15 cellular contexts compared by ENCODE assay signal in genomic region chr10:60424971-60425370, GRCh38. TPM values are rescaled to one million over a fixed set of nuclear protein-coding genes. Genes with fewer than 3 reads are reported as not detected.
A peak's percentile ranks its signal among the peaks of the same experiment; 100 is the strongest.
DNase-seq lines count a peak whose midpoint lies in the region; ATAC-seq, FAIRE-seq and TF ChIP-seq lines count a peak whose summit lies in the region.
"Had no signal": no experiment of that assay in that cellular context is flagged by ENCODE, and none has a peak within 500 bp of the region (broad histone marks: within the 10 kb centered on the region; RNA-seq: fewer than 3 reads in every experiment).

No MANE protein-coding gene starts in this region.

- H4K91ac ChIP-seq in H1 (replicated peaks; ENCODE audit: insufficient read length, low read length): no peak overlapping the region

- no peak overlapping the region for H3K23ac ChIP-seq in H1 (ENCODE audit: insufficient read length)

- TF ChIP-seq RAD21 in SK-N-SH (IDR thresholded peaks at IDR 0.05; ENCODE audit: low read length) (no peak), H1 (IDR thresholded peaks at IDR 0.05 in 1 of 2, conservative IDR thresholded peaks at IDR 0.05 in 1 of 2; ENCODE audit: low read depth in 2 of 2, low read length in 2 of 2) (no peak)

- no peak overlapping the region for H2AK5ac ChIP-seq in H1 (ENCODE audit: low read depth, low read length)

- H3K9ac ChIP-seq in SK-N-SH (peak overlapping the region; percentile 46; the same call in 1 of the 2 replicates), H1 (replicated peaks in 1 of 4; ENCODE audit: extremely low read depth in 1 of 4, low read depth in 3 of 4, low read length in 3 of 4) (no peak overlapping the region)

- H4K20me1 ChIP-seq in SK-N-SH (ENCODE audit: insufficient read depth) (no peaks in the 10 kb centered on the region), H1 (replicated peaks in 1 of 2; ENCODE audit: control insufficient read depth in 1 of 2, insufficient read depth in 2 of 2, low read length in 2 of 2) (no peaks in the 10 kb centered on the region)

- H3K14ac ChIP-seq in H1 (ENCODE audit: insufficient read length): no peak overlapping the region

- peaks cover 66% of the 10 kb centered on the region for H3F3A ChIP-seq in SK-N-SH (replicated peaks; ENCODE audit: insufficient read depth)

- H3K27ac ChIP-seq in SK-N-SH (ENCODE audit: low read depth in 2 of 2, low read length in 1 of 2): peak overlapping the region; percentile 3 to 98; a peak in 3 of 4 replicates
- H3K27ac ChIP-seq in H1 (ENCODE audit: low read depth, low read length): no peak overlapping the region

- 75% methylated on average over 4 of the region's 4 CpGs for WGBS in SK-N-SH (ENCODE audit: low lambda C conversion rate)
- WGBS in H1 (ENCODE audit: extremely low coverage in 1 of 2, insufficient coverage in 1 of 2, insufficient read length in 1 of 2, insufficient replicate concordance in 2 of 2, low coverage in 1 of 2, low lambda C conversion rate in 2 of 2, missing lambda C conversion rate in 1 of 2), 2 experiments: 56% methylated on average over 4 of the region's 4 CpGs; no CpG with 5 or more reads in 1 of the 2 experiments

- H3K23me2 ChIP-seq in H1 (ENCODE audit: low read depth, low read length): no peaks in the 10 kb centered on the region

- H2BK20ac ChIP-seq in H1 (ENCODE audit: low read length): no peak overlapping the region

- H3K27me3 ChIP-seq in SK-N-SH (ENCODE audit: insufficient read depth) (no peaks in the 10 kb centered on the region), H1 (replicated peaks in 1 of 4; ENCODE audit: control insufficient read depth in 3 of 4, extremely low read depth in 1 of 4, insufficient read depth in 3 of 4, low read length in 3 of 4) (peaks cover 1 to 18% (median 10%) of the 10 kb centered on the region in 4 experiments; a peak in 6 of 7 replicates)

- H3K9me3 ChIP-seq in SK-N-SH: no peaks in the 10 kb centered on the region
- H3K9me3 ChIP-seq in H1 (ENCODE audit: insufficient read depth in 2 of 2, low read depth in 1 of 2, low read length in 1 of 2): no peaks in the 10 kb centered on the region

- no peak overlapping the region for H2BK15ac ChIP-seq in H1 (ENCODE audit: low read length)

- DNase-seq in SK-N-SH (no peak), OCI-M1 (lab: John Stamatoyannopoulos, UW) (peak; percentile 33), H1 (ENCODE audit: low read depth in 1 of 2, low spot score in 2 of 2) (no peak), urothelium cell line (ENCODE audit: low spot score) (no peak), NCI-H2171 (lab: John Stamatoyannopoulos, UW) (no peak), SW 1271 (lab: John Stamatoyannopoulos, UW) (no peak)
- DNase-seq: DND-41, GDM1, NCI-H1436, NCI-H2029 treated with DMSO at 0.1 percent for 48 hours, NCI-H774 had no signal

- H3K4me3 ChIP-seq in SK-N-SH (ENCODE audit: low read depth in 2 of 2, low read length in 1 of 2) (no peak overlapping the region), H1 (ENCODE audit: extremely low read depth in 1 of 4, insufficient read depth in 2 of 4, low read depth in 3 of 4, low read length in 4 of 4) (no peak overlapping the region)

- H3K18ac ChIP-seq in H1 (ENCODE audit: extremely low read depth, low read length): no peak overlapping the region

- H2BK12ac ChIP-seq in H1 (ENCODE audit: low read depth, low read length): no peak overlapping the region

- H3K79me2 ChIP-seq in SK-N-SH (ENCODE audit: insufficient read depth) (no peaks in the 10 kb centered on the region), H1 (ENCODE audit: control insufficient read depth in 1 of 2, insufficient read depth in 2 of 2, low read length in 2 of 2) (no peaks in the 10 kb centered on the region)

- H3K56ac ChIP-seq in H1 (replicated peaks; ENCODE audit: insufficient read length, low read depth, low read length): no peak overlapping the region

- ATAC-seq in SK-N-SH treated with all-trans-retinoic acid at 6 μM for 48 hours (no peak), HG02973 (IDR thresholded peaks at IDR 0.05; ENCODE audit: unreplicated experiment) (no peak)

- H3K36me3 ChIP-seq in SK-N-SH (replicated peaks in 1 of 2; ENCODE audit: control insufficient read depth in 1 of 2, insufficient read depth in 2 of 2, low read length in 1 of 2) (no peaks in the 10 kb centered on the region), H1 (ENCODE audit: control insufficient read depth in 2 of 4, insufficient read depth in 4 of 4, low read length in 3 of 4) (no peaks in the 10 kb centered on the region)

- TF ChIP-seq POLR2A in H1 (IDR thresholded peaks at IDR 0.05; ENCODE audit: control extremely low read depth in 1 of 2, low read depth in 2 of 2, low read length in 2 of 2): no peak

- H4K8ac ChIP-seq in H1 (ENCODE audit: extremely low read depth, insufficient read depth, low read length): no peak overlapping the region

- H2BK120ac ChIP-seq in H1 (replicated peaks; ENCODE audit: low read depth, low read length): no peak overlapping the region

- no peaks in the 10 kb centered on the region for H3K9me2 ChIP-seq in SK-N-SH

- no peak for FAIRE-seq in H1 (lab: Jason Lieb, UNC)
- FAIRE-seq in urothelium cell line (lab: Jason Lieb, UNC): peak; percentile 68
- FAIRE-seq: A204.1 had no signal

- no peak overlapping the region for H3K4me2 ChIP-seq in SK-N-SH
- H3K4me2 ChIP-seq in H1 (ENCODE audit: insufficient read depth in 1 of 2, low read depth in 2 of 2, low read length in 2 of 2): no peak overlapping the region

- no peak for TF ChIP-seq CTCF in SK-N-SH (IDR thresholded peaks at IDR 0.05)
- TF ChIP-seq CTCF in H1 (IDR thresholded peaks at IDR 0.05; ENCODE audit: control extremely low read depth in 1 of 3, insufficient read depth in 1 of 3, low read depth in 1 of 3, low read length in 3 of 3): no peak

- no peaks in the 10 kb centered on the region for H3K79me1 ChIP-seq in H1 (ENCODE audit: low read depth, low read length)

- no peak overlapping the region for H2BK5ac ChIP-seq in H1 (ENCODE audit: low read depth, low read length)

- TF ChIP-seq EP300 in SK-N-SH (IDR thresholded peaks at IDR 0.05; ENCODE audit: borderline replicate concordance in 1 of 2, low read depth in 1 of 2, low read length in 1 of 2) (no peak), H1 (IDR thresholded peaks at IDR 0.05; ENCODE audit: borderline replicate concordance in 1 of 2, low read depth in 2 of 2, low read length in 2 of 2) (no peak)

- no peak overlapping the region for H3K4ac ChIP-seq in H1 (replicated peaks; ENCODE audit: insufficient read length, low read depth, low read length)

- POLR2A ChIA-PET in SK-N-SH (lab: Yijun Ruan, JAX) (no interaction called here), H1 (lab: Charles Lee; ENCODE audit: partially characterized antibody) (no interaction called here)

- H3K4me1 ChIP-seq in SK-N-SH (ENCODE audit: control insufficient read depth in 1 of 2, insufficient read depth in 2 of 2, low read depth in 1 of 2, low read length in 1 of 2): peaks cover 14 to 58% of the 10 kb centered on the region in 2 experiments
- H3K4me1 ChIP-seq in H1 (replicated peaks in 1 of 4; ENCODE audit: control insufficient read depth in 3 of 4, insufficient read depth in 4 of 4, low read length in 3 of 4): peaks cover 0 to 3% (median 0%) of the 10 kb centered on the region in 4 experiments; a peak in 1 of 7 replicates

- CTCF ChIA-PET in SK-N-SH (lab: Yijun Ruan, JAX): interaction anchor here (0.9 to 1.9 kb wide), 3 partner anchors 9 to 216 kb away, joined by 3 to 5 read pairs (median 4); no protein-coding TSS in a partner anchor
- CTCF ChIA-PET in H1 (lab: Charles Lee; ENCODE audit: partially characterized antibody): interaction anchor here (0.7 to 3.5 kb wide), 5 partner anchors 9 to 187 kb away, joined by 3 to 13 read pairs (median 4); no protein-coding TSS in a partner anchor

- H2AFZ ChIP-seq in SK-N-SH (ENCODE audit: low read depth) (no peak overlapping the region), H1 (ENCODE audit: low read length) (no peak overlapping the region)

- no peak overlapping the region for H4K5ac ChIP-seq in H1 (ENCODE audit: insufficient read length, low read depth, low read length)

TF ChIP-seq in SK-N-SH, 30 proteins besides CTCF, POLR2A, EP300 and RAD21 (continues in another document):
- TF ChIP-seq FOXJ3 (CRISPR knock-in tag; IDR thresholded peaks at IDR 0.05): no peak

TF ChIP-seq in SK-N-SH treated with all-trans-retinoic acid at 6 μM for 48 hours, 23 proteins besides CTCF, POLR2A, EP300 and RAD21 (continues in another document):
- TF ChIP-seq ESRRG (CRISPR knock-in tag; IDR thresholded peaks at IDR 0.05) (no peak), TOX (CRISPR knock-in tag; IDR thresholded peaks at IDR 0.05; ENCODE audit: borderline replicate concordance) (no peak)

TF ChIP-seq in H1, 55 proteins besides CTCF, POLR2A, EP300 and RAD21:
- TF ChIP-seq USF2 (IDR thresholded peaks at IDR 0.05; ENCODE audit: low read length) (0 out of 2 replicates have a peak, but pooled peaks have one; percentile 26), KDM5A (IDR thresholded peaks at IDR 0.05; ENCODE audit: low read length) (no peak), YY1 (IDR thresholded peaks at IDR 0.05; ENCODE audit: low read depth, low read length) (no peak), PHF8 (conservative IDR thresholded peaks at IDR 0.05; ENCODE audit: low read depth, low read length) (no peak), TAF1 (IDR thresholded peaks at IDR 0.05; ENCODE audit: low read depth, low read length) (no peak), SIX5 (IDR thresholded peaks at IDR 0.05; ENCODE audit: low read depth, low read length) (no peak)

RNA-seq across cellular contexts. Expression of gene ANK3, which starts 35.3 kb away (rescaled TPM):
- polyA plus RNA-seq in SK-N-SH (2012; rRNA removed) (10.0 and 13.9 TPM in 2 replicates), H1 (2011; rRNA removed) (12.8 and 18.1 TPM in 2 replicates)
- 11.8 and 14.5 TPM in 2 replicates for polyA plus RNA-seq in SK-N-SH (2012; cell fraction: cytosol; rRNA removed)
- 8.9 and 16.1 TPM in 2 replicates for polyA plus RNA-seq in SK-N-SH (2012; cell fraction: nucleus; rRNA removed)
- 48.9 and 67.9 TPM in 2 replicates for total RNA-seq in H1 (2021; fragmentation: NEBNext Ultra II Directional; extraction: Animal tissue kit (Norgen Biotek cat#: 25700))
- polyA plus RNA-seq in H1 (2011; cell fraction: cytosol; rRNA removed): 22.8 TPM
- polyA plus RNA-seq in H1 (2011; cell fraction: nucleus; rRNA removed): 28.7 TPM
- 24.5 to 37.1 TPM (median 30.6 TPM) in 4 replicates for polyA plus RNA-seq in H1 (2012, experiment 1 of 2)
- 1.6 TPM for polyA plus RNA-seq in H1 (2012, experiment 2 of 2)
- polyA plus RNA-seq in H1 (2013, experiment 1 of 2): 73.3 TPM
- polyA plus RNA-seq in H1 (2013, experiment 2 of 2): 71.7 TPM
- 99.2 and 105 TPM in 2 replicates for polyA minus RNA-seq in H1 (2011; rRNA and poly(A)+ RNA removed)
- polyA minus RNA-seq in H1 (2011; cell fraction: cytosol; rRNA and poly(A)+ RNA removed): 48.6 TPM
- polyA minus RNA-seq in H1 (2011; cell fraction: nucleus; rRNA and poly(A)+ RNA removed): 208 TPM
- polyA plus RNA-seq: CD14-positive monocyte had no signal

Comparison
In these comparisons a context has a peak if more than half of its experiments do, and no peak if none do; other contexts are left out.
1. Of the 17 proteins assayed by ChIP-seq in both H1 and SK-N-SH: peak only in H1: USF2; only in SK-N-SH: none; in both: none; in neither: 16.